ENCODE assay signal across 10 cellular contexts in the genomic region with DNA sequence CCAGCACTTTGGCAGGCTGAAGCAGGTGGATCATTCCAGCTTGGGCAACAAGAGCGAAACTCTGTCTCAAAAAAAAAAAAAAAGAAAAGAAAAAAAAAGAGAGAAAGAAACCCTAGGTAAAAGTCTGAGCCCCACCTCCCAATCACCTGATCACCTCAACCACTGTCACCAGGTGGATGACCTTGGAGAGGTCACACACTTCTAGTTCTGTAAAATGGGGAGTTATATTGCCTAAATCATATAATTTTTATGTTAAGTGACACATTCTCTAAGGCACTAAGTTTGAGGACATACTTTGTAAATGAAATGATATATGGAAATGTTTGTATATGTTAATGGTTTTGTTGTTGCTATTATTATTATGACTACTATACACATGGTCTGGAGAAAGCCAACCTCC. TPM values are rescaled to one million over a fixed set of nuclear protein-coding genes. Genes with fewer than 3 reads are reported as not detected.
A peak's percentile ranks its signal among the peaks of the same experiment; 100 is the strongest.
DNase-seq lines count a peak whose midpoint lies in the region; ATAC-seq and TF ChIP-seq lines count a peak whose summit lies in the region.
"Had no signal": no experiment of that assay in that cellular context is flagged by ENCODE, and none has a peak within 500 bp of the region (broad histone marks: within the 10 kb centered on the region; RNA-seq: fewer than 3 reads in every experiment).

No MANE protein-coding gene starts in this region.

- peaks cover 15% of the 10 kb centered on the region for H3K79me2 ChIP-seq in mesendoderm (ENCODE audit: control insufficient read depth, insufficient read depth, low read length)

- H3K18ac ChIP-seq in mesendoderm (ENCODE audit: low read length), result no peak overlapping the region

- H3K9me3 ChIP-seq in body of pancreas (no peaks in the 10 kb centered on the region), tibial artery (no peaks in the 10 kb centered on the region)
- H3K9me3 ChIP-seq: vagina had no signal

- DNase-seq in activated T-cell treated with anti-CD3 and anti-CD28 coated beads, Interleukin-2, amount 50 U/mL, for 4 hours, result no peak
- DNase-seq in activated T-cell treated with anti-CD3 and anti-CD28 coated beads for 4 hours, result no peak
- no peak for DNase-seq in body of pancreas
- no peak for DNase-seq in mesendoderm
- DNase-seq in tibial artery, result no peak
- DNase-seq in activated CD4-positive, alpha-beta T cell treated with anti-CD3 and anti-CD28 coated beads for 4 hours, result no peak
- DNase-seq: NCI-H1048 had no signal

- H3K4me1 Mint-ChIP-seq in activated T-cell treated with anti-CD3 and anti-CD28 coated beads, Interleukin-2, amount 50 U/mL, for 4 hours (ENCODE audit: low read depth), result peaks cover 14% of the 10 kb centered on the region

- peak overlapping the region; percentile 62 for H3K56ac ChIP-seq in mesendoderm (ENCODE audit: low read length)

- H3K36me3 ChIP-seq in body of pancreas (replicated peaks in 1 of 2; ENCODE audit: insufficient read depth in 1 of 2, low read depth in 2 of 2), result no peaks in the 10 kb centered on the region
- no peaks in the 10 kb centered on the region for H3K36me3 ChIP-seq in mesendoderm (ENCODE audit: control insufficient read depth, insufficient read depth, low read length)
- no peaks in the 10 kb centered on the region for H3K36me3 ChIP-seq in tibial artery
- H3K36me3 ChIP-seq: vagina had no signal

- H3K23ac ChIP-seq in mesendoderm (ENCODE audit: low read length), result no peak overlapping the region

- peak overlapping the region; percentile 95 to 98 (median 98) for H3K27ac ChIP-seq in body of pancreas
- H3K27ac ChIP-seq in mesendoderm (ENCODE audit: low read depth, low read length), result no peak overlapping the region
- peak overlapping the region; percentile 73 to 79 for H3K27ac ChIP-seq in tibial artery

- H3K27me3 Mint-ChIP-seq in activated T-cell treated with anti-CD3 and anti-CD28 coated beads, Interleukin-2, amount 50 U/mL, for 4 hours (ENCODE audit: low read depth), result peaks cover 12% of the 10 kb centered on the region

- no peak for ATAC-seq in activated T-cell treated with anti-CD3 and anti-CD28 coated beads, Interleukin-2, amount 50 U/mL, for 4 hours
- ATAC-seq in body of pancreas (no peak), HG02623 (IDR thresholded peaks at IDR 0.05; ENCODE audit: unreplicated experiment) (no peak), GM19397 (IDR thresholded peaks at IDR 0.05; ENCODE audit: unreplicated experiment) (no peak)

- H3K36me3 Mint-ChIP-seq in activated T-cell treated with anti-CD3 and anti-CD28 coated beads, Interleukin-2, amount 50 U/mL, for 4 hours (ENCODE audit: insufficient read depth), result no peaks in the 10 kb centered on the region

- no peak overlapping the region for H3K4ac ChIP-seq in mesendoderm (ENCODE audit: low read depth, low read length)

- no peak for TF ChIP-seq POLR2A in body of pancreas (IDR thresholded peaks at IDR 0.05)

- TF ChIP-seq CTCF in body of pancreas (IDR thresholded peaks at IDR 0.05), result no peak
- no peak for TF ChIP-seq CTCF in tibial artery (IDR thresholded peaks at IDR 0.05)

- peak overlapping the region; percentile 80 for H3K4me3 Mint-ChIP-seq in activated T-cell treated with anti-CD3 and anti-CD28 coated beads, Interleukin-2, amount 50 U/mL, for 4 hours

- H2BK5ac ChIP-seq in mesendoderm (ENCODE audit: low read length), result no peak overlapping the region

- no peak overlapping the region for H4K8ac ChIP-seq in mesendoderm (ENCODE audit: low read depth, low read length)

- H3K9ac ChIP-seq in mesendoderm (ENCODE audit: low read length), result peak overlapping the region; percentile 26

- no peak overlapping the region for H3K4me2 ChIP-seq in mesendoderm (ENCODE audit: low read length)

- peaks cover 2% of the 10 kb centered on the region for H3K79me1 ChIP-seq in mesendoderm (ENCODE audit: low read length)

- 95 to 100% methylated on average over 1 of the region's 1 CpG for WGBS in body of pancreas, 2 donors
- WGBS in mesendoderm (ENCODE audit: extremely low coverage, insufficient coverage, low lambda C conversion rate), result no CpG with 5 or more reads among the region's 1 CpG

- H3K4me3 ChIP-seq in body of pancreas, result no peak overlapping the region
- H3K4me3 ChIP-seq in mesendoderm (ENCODE audit: low read length), result no peak overlapping the region
- no peak overlapping the region for H3K4me3 ChIP-seq in tibial artery

- H2BK120ac ChIP-seq in mesendoderm (ENCODE audit: low read depth, low read length), result no peak overlapping the region

- no peak overlapping the region for H2AK5ac ChIP-seq in mesendoderm (ENCODE audit: low read length)

- H3K4me1 ChIP-seq in body of pancreas (peaks cover 38% of the 10 kb centered on the region), mesendoderm (ENCODE audit: control insufficient read depth, low read depth, low read length) (peaks cover 6% of the 10 kb centered on the region), tibial artery (peaks cover 0 to 22% (median 9%) of the 10 kb centered on the region in 4 donors)

- H3K27me3 ChIP-seq in body of pancreas (no peaks in the 10 kb centered on the region), mesendoderm (ENCODE audit: insufficient read depth, low read length, poor library complexity) (no peaks in the 10 kb centered on the region), tibial artery (peaks cover 0 to 6% of the 10 kb centered on the region in 2 donors)
- H3K27me3 ChIP-seq: vagina had no signal

- no peaks in the 10 kb centered on the region for H3K9me3 Mint-ChIP-seq in activated T-cell treated with anti-CD3 and anti-CD28 coated beads, Interleukin-2, amount 50 U/mL, for 4 hours

- no peak overlapping the region for H4K5ac ChIP-seq in mesendoderm (ENCODE audit: low read length)

- H2BK15ac ChIP-seq in mesendoderm (replicated peaks; ENCODE audit: low read depth), result no peak overlapping the region

- intact Hi-C loops in body of pancreas (cut with DNase I) (no loop called here), tibial artery (cut with DNase I; ENCODE audit: low total_unique reads) (no loop called here)

RNA-seq across cellular contexts. Expression of a gene that starts 1.5 kb away (rescaled TPM):
- 1 to 10 TPM in 1 of 3 donors, under 1 TPM in 2; 0.48 to 1.6 (median 0.63) TPM for total RNA-seq in activated T-cell treated with anti-CD3 and anti-CD28 coated beads, Interleukin-2, amount 50 U/mL, for 4 hours
- 10 to 100 TPM; 72.9 to 74.8 TPM for total RNA-seq in body of pancreas
- polyA plus RNA-seq in mesendoderm (2013, experiment 1 of 2), result 29.3 TPM
- polyA plus RNA-seq in mesendoderm (2013, experiment 2 of 2), result 30.6 TPM

RNA-seq across cellular contexts. Expression of a gene that starts 25.9 kb away (rescaled TPM):
- total RNA-seq in activated T-cell treated with anti-CD3 and anti-CD28 coated beads, Interleukin-2, amount 50 U/mL, for 4 hours, result 100 to 1,000 TPM; 538 to 590 (median 573) TPM
- 100 to 1,000 TPM in 1 of 2 donors, 10 to 100 TPM in 1; 49.4 to 107 TPM for total RNA-seq in body of pancreas
- polyA plus RNA-seq in mesendoderm (2013, experiment 1 of 2), result 327 TPM
- polyA plus RNA-seq in mesendoderm (2013, experiment 2 of 2), result 330 TPM

RNA-seq across cellular contexts. Expression of a gene that starts 36.7 kb away (rescaled TPM):
- 100 to 1,000 TPM in 2 of 3 donors, 10 to 100 TPM in 1; 73.1 to 118 (median 110) TPM for total RNA-seq in activated T-cell treated with anti-CD3 and anti-CD28 coated beads, Interleukin-2, amount 50 U/mL, for 4 hours
- 100 to 1,000 TPM; 215 to 405 TPM for total RNA-seq in body of pancreas
- polyA plus RNA-seq in mesendoderm (2013, experiment 1 of 2), result 1,979 TPM
- 1,984 TPM for polyA plus RNA-seq in mesendoderm (2013, experiment 2 of 2)

RNA-seq across cellular contexts. Expression of a gene that starts 38.0 kb away (rescaled TPM):
- total RNA-seq in activated T-cell treated with anti-CD3 and anti-CD28 coated beads, Interleukin-2, amount 50 U/mL, for 4 hours, result 1,000 to 10,000 TPM; 3,827 to 4,080 (median 3,837) TPM
- total RNA-seq in body of pancreas, result 1,000 to 10,000 TPM; 1,174 to 2,214 TPM
- 13,921 TPM for polyA plus RNA-seq in mesendoderm (2013, experiment 1 of 2)
- polyA plus RNA-seq in mesendoderm (2013, experiment 2 of 2), result 13,663 TPM

RNA-seq across cellular contexts. Expression of a gene that starts 39.6 kb away (rescaled TPM):
- 1 to 10 TPM; 7.4 to 8.3 (median 8.2) TPM for total RNA-seq in activated T-cell treated with anti-CD3 and anti-CD28 coated beads, Interleukin-2, amount 50 U/mL, for 4 hours
- 10 to 100 TPM in 1 of 2 donors, under 1 TPM in 1; 0.99 to 11.2 TPM for total RNA-seq in body of pancreas
- polyA plus RNA-seq in mesendoderm (2013, experiment 1 of 2), result 2.1 TPM
- polyA plus RNA-seq in mesendoderm (2013, experiment 2 of 2), result 2.1 TPM

Comparison
In these comparisons a context has a peak if more than half of its experiments do, and no peak if none do; other contexts are left out.
1. RNA of a gene that starts 1.5 kb away (total RNA-seq): 72.9 to 74.8 TPM in body of pancreas; 0.48 to 1.6 TPM in activated T-cell treated with anti-CD3 and anti-CD28 coated beads, Interleukin-2, amount 50 U/mL, for 4 hours; every median in the first group is over 10 times any median in the second.
2. RNA of a gene that starts 25.9 kb away (total RNA-seq): 538 to 590 TPM in activated T-cell treated with anti-CD3 and anti-CD28 coated beads, Interleukin-2, amount 50 U/mL, for 4 hours; 49.4 to 107 TPM in body of pancreas; every median in the first group is over 4 times any median in the second.